ENCODE assay signal across 8 cellular contexts in genomic region chr6:16759181-16759645, GRCh38. TPM values are rescaled to one million over a fixed set of nuclear protein-coding genes. Genes with fewer than 3 reads are reported as not detected.
DNase-seq lines count a peak whose midpoint lies in the region; ATAC-seq and TF ChIP-seq lines count a peak whose summit lies in the region.

No MANE protein-coding gene starts in this region.

- DNase-seq in cardiac muscle cell (ENCODE audit: low read depth in 1 of 2, low spot score in 1 of 2): peak in 1 of 2 donors; percentile 7
- DNase-seq in Right ventricle myocardium inferior (ENCODE audit: missing footprints): no peak
- DNase-seq in globus pallidus (ENCODE audit: low spot score): peak; percentile 62
- no peak for DNase-seq in NCI-H2081 treated with DMSO at 0.1 percent for 48 hours (lab: John Stamatoyannopoulos, UW)
- DNase-seq in SHP77 treated with DMSO at 0.1 percent for 48 hours (lab: John Stamatoyannopoulos, UW): no peak

- H3K9me3 ChIP-seq in cardiac muscle cell (ENCODE audit: low read depth): no peaks in the 10 kb centered on the region

- H3K27ac ChIP-seq in cardiac muscle cell (peak overlapping the region; percentile 95), rectal smooth muscle tissue (ENCODE audit: low read depth, low read length) (peak overlapping the region; percentile 98)

- intact Hi-C loops in Right ventricle myocardium inferior (cut with DNase I): loop anchor here (5.0 kb wide), 1 partner anchor 87 kb away; no protein-coding TSS in a partner anchor

- peak overlapping the region; percentile 66 for H3K9ac ChIP-seq in rectal smooth muscle tissue (ENCODE audit: low read length)

- H3K4me1 ChIP-seq in cardiac muscle cell (ENCODE audit: low read depth) (peaks cover 27% of the 10 kb centered on the region), rectal smooth muscle tissue (ENCODE audit: control insufficient read depth, insufficient read depth, low read length) (peaks cover 9% of the 10 kb centered on the region)

- no peak for TF ChIP-seq CTCF in cardiac muscle cell (IDR thresholded peaks at IDR 0.05; ENCODE audit: low read depth, low read length)
- TF ChIP-seq CTCF in WI38 (IDR thresholded peaks at IDR 0.05; ENCODE audit: low read depth, low read length): no peak

- peak overlapping the region; percentile 94 for H3K4me3 ChIP-seq in cardiac muscle cell
- peak overlapping the region; percentile 87 for H3K4me3 ChIP-seq in WI38 (ENCODE audit: low read depth, low read length)
- H3K4me3 ChIP-seq in rectal smooth muscle tissue (ENCODE audit: low read length): peak overlapping the region; percentile 95

- ATAC-seq in Right ventricle myocardium inferior (no peak), GM21786 (IDR thresholded peaks at IDR 0.05; ENCODE audit: unreplicated experiment) (no peak)

- H3K27me3 ChIP-seq in cardiac muscle cell (no peaks in the 10 kb centered on the region), rectal smooth muscle tissue (ENCODE audit: control insufficient read depth, insufficient read depth, low read length) (no peaks in the 10 kb centered on the region)

- no peaks in the 10 kb centered on the region for H3K36me3 ChIP-seq in cardiac muscle cell
- no peaks in the 10 kb centered on the region for H3K36me3 ChIP-seq in rectal smooth muscle tissue (ENCODE audit: control insufficient read depth, insufficient read depth, low read length)

RNA-seq across cellular contexts. Expression of gene ATXN1, which starts 2.0 kb away (rescaled TPM):
- total RNA-seq in cardiac muscle cell: 25.9 and 37.4 TPM in 2 replicates
- 15.1 and 20.9 TPM in 2 replicates for polyA plus RNA-seq in cardiac muscle cell
- total RNA-seq in Right ventricle myocardium inferior: 42.5 TPM
